Comparison of ENCODE assay signal across 19 cellular contexts in the genomic region with DNA sequence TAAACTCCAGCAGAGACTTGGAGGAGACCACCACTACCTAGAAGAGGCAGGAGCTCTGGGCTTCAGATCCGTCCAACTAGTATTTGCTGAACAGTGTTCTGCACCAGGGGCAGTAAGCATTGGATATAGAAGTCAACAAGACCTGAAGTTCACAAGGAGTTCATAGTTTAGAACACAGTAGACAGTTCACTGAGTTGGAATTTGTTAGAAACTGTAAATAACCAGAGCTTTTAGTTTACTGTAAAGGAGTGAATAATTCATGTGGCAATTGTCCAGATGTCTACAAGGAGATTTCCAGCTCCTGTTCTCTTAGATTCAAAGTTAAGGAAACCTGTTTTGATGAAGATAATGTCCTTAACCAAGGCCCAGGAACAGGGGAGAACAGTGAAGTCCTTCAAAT.
"Had no signal": no experiment of that assay in that cellular context is flagged by ENCODE, and none has a peak within 500 bp of the region (broad histone marks: within the 10 kb centered on the region; RNA-seq: fewer than 3 reads in every experiment).

No MANE protein-coding gene starts in this region.

- H3K9me3 ChIP-seq: breast epithelium, ovary, psoas muscle, right lobe of liver, thoracic aorta had no signal

- H3K27me3 ChIP-seq: breast epithelium, esophagus muscularis mucosa, left lung, neural progenitor cell, ovary, right lobe of liver, upper lobe of left lung had no signal

- H2AFZ ChIP-seq: neural progenitor cell had no signal

- DNase-seq: activated CD4-positive, alpha-beta memory T cell treated with anti-CD3 and anti-CD28 coated beads for 36 hours; activated CD4-positive, alpha-beta T cell treated with anti-CD3 and anti-CD28 coated beads for 36 hours; activated naive CD4-positive, alpha-beta T cell treated with Interleukin-2 at 50 U/mL for 16 hours; anterior cingulate cortex; cerebellar nuclear complex; effector CD8-positive, alpha-beta T cell; left lung; mucosa of descending colon; naive B cell; ovary; psoas muscle; right lobe of liver; stimulated activated naive B cell treated with anti-CD40 and anti-IgM and Interleukin-4, amounts not matched to agents 10 μg/mL and 1 μg/mL and 100 μg/mL, for 72 hours; T-helper 2 cell; upper lobe of left lung had no signal

- H3K4me3 ChIP-seq: breast epithelium, esophagus muscularis mucosa, left lung, mucosa of descending colon, neural progenitor cell, ovary, psoas muscle, right lobe of liver, thoracic aorta, upper lobe of left lung had no signal

- H3K4me1 ChIP-seq: breast epithelium, left lung, psoas muscle, right lobe of liver, upper lobe of left lung had no signal

- H3K9ac ChIP-seq: neural progenitor cell had no signal

- H3K4me2 ChIP-seq: neural progenitor cell had no signal

- H3K36me3 ChIP-seq: breast epithelium, esophagus muscularis mucosa, left lung, neural progenitor cell, ovary, right lobe of liver, thoracic aorta, upper lobe of left lung had no signal

- H3K27ac ChIP-seq: breast epithelium, esophagus muscularis mucosa, left lung, neural progenitor cell, ovary, psoas muscle, right lobe of liver, thoracic aorta, upper lobe of left lung had no signal
